In the genomic region with DNA sequence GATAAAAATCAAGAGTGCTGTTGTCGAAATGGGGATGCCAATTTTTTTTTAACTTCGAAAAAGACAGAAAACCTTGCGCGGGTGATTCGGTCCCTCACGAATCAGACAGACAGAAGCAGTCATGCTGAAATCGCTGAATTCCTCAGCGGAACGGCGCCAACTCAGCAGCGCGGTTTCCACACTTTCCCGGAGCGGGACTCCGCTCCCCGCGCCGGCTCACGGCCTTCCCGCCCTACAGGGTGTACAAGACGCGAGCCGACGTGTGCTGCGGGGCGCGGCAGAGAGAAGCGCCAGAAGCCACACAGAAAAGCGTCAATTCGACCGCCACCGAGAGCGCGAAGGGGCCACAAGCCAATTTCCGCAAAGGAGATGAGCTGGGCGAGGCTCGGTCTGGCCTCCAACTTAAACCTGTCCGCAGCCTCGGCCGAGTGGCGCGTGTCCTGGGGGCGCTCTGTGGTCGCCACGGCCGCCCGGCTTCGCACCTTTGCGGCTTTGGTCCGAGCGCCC, we compare ENCODE assay signal across 8 cellular contexts. TPM values are rescaled to one million over a fixed set of nuclear protein-coding genes. Genes with fewer than 3 reads are reported as not detected.
A peak's percentile ranks its signal among the peaks of the same experiment; 100 is the strongest.
DNase-seq lines count a peak whose midpoint lies in the region; ATAC-seq and FAIRE-seq lines count a peak whose summit lies in the region.

No MANE protein-coding gene starts in this region.

- no peaks in the 10 kb centered on the region for H3K9me3 Mint-ChIP-seq in activated CD4-positive, alpha-beta T cell treated with anti-CD3 and anti-CD28 coated beads for 36 hours (ENCODE audit: low read depth)
- no peaks in the 10 kb centered on the region for H3K9me3 Mint-ChIP-seq in activated naive CD4-positive, alpha-beta T cell treated with anti-CD3 and anti-CD28 coated beads, Interleukin-2, amount 10 ng/mL, durations not matched to agents 7 days and 5 days
- H3K9me3 Mint-ChIP-seq in stimulated activated naive CD8-positive, alpha-beta T cell treated with anti-CD3 and anti-CD28 coated beads, Interleukin-15, Interleukin-2, amounts not matched to agents 100 ng/mL and 50 ng/mL, for 24 hours: no peaks in the 10 kb centered on the region

- no peak for FAIRE-seq in HTR-8/SVneo (lab: Jason Lieb, UNC)

- H3K27me3 Mint-ChIP-seq in activated CD4-positive, alpha-beta T cell treated with anti-CD3 and anti-CD28 coated beads for 36 hours: peaks cover 15% of the 10 kb centered on the region
- peaks cover 29% of the 10 kb centered on the region for H3K27me3 Mint-ChIP-seq in activated naive CD4-positive, alpha-beta T cell treated with anti-CD3 and anti-CD28 coated beads, Interleukin-2, amount 10 ng/mL, durations not matched to agents 7 days and 5 days
- H3K27me3 Mint-ChIP-seq in stimulated activated naive CD8-positive, alpha-beta T cell treated with anti-CD3 and anti-CD28 coated beads, Interleukin-15, Interleukin-2, amounts not matched to agents 100 ng/mL and 50 ng/mL, for 24 hours: peaks cover 27% of the 10 kb centered on the region

- H3K4me1 Mint-ChIP-seq in activated CD4-positive, alpha-beta T cell treated with anti-CD3 and anti-CD28 coated beads for 36 hours: peaks cover 6% of the 10 kb centered on the region
- peaks cover 10% of the 10 kb centered on the region for H3K4me1 Mint-ChIP-seq in activated naive CD4-positive, alpha-beta T cell treated with anti-CD3 and anti-CD28 coated beads, Interleukin-2, amount 10 ng/mL, durations not matched to agents 7 days and 5 days
- peaks cover 14% of the 10 kb centered on the region for H3K4me1 Mint-ChIP-seq in stimulated activated naive CD8-positive, alpha-beta T cell treated with anti-CD3 and anti-CD28 coated beads, Interleukin-15, Interleukin-2, amounts not matched to agents 100 ng/mL and 50 ng/mL, for 24 hours (ENCODE audit: low read depth)

- DNase-seq in activated CD4-positive, alpha-beta T cell treated with anti-CD3 and anti-CD28 coated beads for 36 hours: peak; percentile 35
- DNase-seq in activated CD4-positive, alpha-beta T cell treated with anti-CD3 and anti-CD28 coated beads for 1 hour: no peak
- peak; percentile 39 for DNase-seq in activated naive CD4-positive, alpha-beta T cell treated with anti-CD3 and anti-CD28 coated beads, Interleukin-2, amount 10 ng/mL, durations not matched to agents 7 days and 5 days
- DNase-seq in kidney tubule cell (ENCODE audit: low spot score): peak; percentile 36
- no peak for DNase-seq in HTR-8/SVneo (ENCODE audit: insufficient read length, low spot score)
- no peak for DNase-seq in midbrain (lab: John Stamatoyannopoulos, UW)

- H3K27ac Mint-ChIP-seq in activated CD4-positive, alpha-beta T cell treated with anti-CD3 and anti-CD28 coated beads for 36 hours: peak overlapping the region; percentile 31
- H3K27ac Mint-ChIP-seq in activated naive CD4-positive, alpha-beta T cell treated with anti-CD3 and anti-CD28 coated beads, Interleukin-2, amount 10 ng/mL, durations not matched to agents 7 days and 5 days: peak overlapping the region; percentile 86
- H3K27ac Mint-ChIP-seq in stimulated activated naive CD8-positive, alpha-beta T cell treated with anti-CD3 and anti-CD28 coated beads, Interleukin-15, Interleukin-2, amounts not matched to agents 100 ng/mL and 50 ng/mL, for 24 hours: no peak overlapping the region

- peak overlapping the region; percentile 70 for H3K4me3 Mint-ChIP-seq in activated CD4-positive, alpha-beta T cell treated with anti-CD3 and anti-CD28 coated beads for 36 hours
- H3K4me3 Mint-ChIP-seq in activated naive CD4-positive, alpha-beta T cell treated with anti-CD3 and anti-CD28 coated beads, Interleukin-2, amount 10 ng/mL, durations not matched to agents 7 days and 5 days: peak overlapping the region; percentile 85
- peak overlapping the region; percentile 71 for H3K4me3 Mint-ChIP-seq in stimulated activated naive CD8-positive, alpha-beta T cell treated with anti-CD3 and anti-CD28 coated beads, Interleukin-15, Interleukin-2, amounts not matched to agents 100 ng/mL and 50 ng/mL, for 24 hours

- no peaks in the 10 kb centered on the region for H3K36me3 Mint-ChIP-seq in activated CD4-positive, alpha-beta T cell treated with anti-CD3 and anti-CD28 coated beads for 36 hours (ENCODE audit: low read depth)
- peaks cover 1% of the 10 kb centered on the region for H3K36me3 Mint-ChIP-seq in activated naive CD4-positive, alpha-beta T cell treated with anti-CD3 and anti-CD28 coated beads, Interleukin-2, amount 10 ng/mL, durations not matched to agents 7 days and 5 days
- H3K36me3 Mint-ChIP-seq in stimulated activated naive CD8-positive, alpha-beta T cell treated with anti-CD3 and anti-CD28 coated beads, Interleukin-15, Interleukin-2, amounts not matched to agents 100 ng/mL and 50 ng/mL, for 24 hours (ENCODE audit: low read depth): no peaks in the 10 kb centered on the region

- peak; percentile 11 for ATAC-seq in activated CD4-positive, alpha-beta T cell treated with anti-CD3 and anti-CD28 coated beads for 36 hours
- peak; percentile 6 for ATAC-seq in HG03432 (IDR thresholded peaks at IDR 0.05; ENCODE audit: unreplicated experiment)

- POLR2A ChIA-PET in activated CD4-positive, alpha-beta T cell treated with anti-CD3 and anti-CD28 coated beads for 36 hours (lab: Charles Lee): no interaction called here

- CTCF ChIA-PET in activated CD4-positive, alpha-beta T cell treated with anti-CD3 and anti-CD28 coated beads for 36 hours (lab: Charles Lee): no interaction called here
- CTCF ChIA-PET in activated naive CD4-positive, alpha-beta T cell treated with anti-CD3 and anti-CD28 coated beads, Interleukin-2, amount 10 ng/mL, durations not matched to agents 7 days and 5 days (lab: Charles Lee): no interaction called here

- intact Hi-C loops in activated CD4-positive, alpha-beta T cell treated with anti-CD3 and anti-CD28 coated beads for 36 hours (cut with DNase I, micrococcal nuclease): loop anchor here in 1 of 2 experiments (10.0 kb wide), 2 partner anchors 309 to 351 kb away; a partner anchor contains a TSS

RNA-seq across cellular contexts. Expression of a gene that starts 1.3 kb away (rescaled TPM):
- total RNA-seq in activated CD4-positive, alpha-beta T cell treated with anti-CD3 and anti-CD28 coated beads for 36 hours: under 1 TPM; 0.33 to 0.37 TPM

Comparison
In these comparisons a context has a peak if more than half of its experiments do, and no peak if none do; other contexts are left out.
1. DNase-seq: peak in activated CD4-positive, alpha-beta T cell treated with anti-CD3 and anti-CD28 coated beads for 36 hours (single experiment), activated naive CD4-positive, alpha-beta T cell treated with anti-CD3 and anti-CD28 coated beads, Interleukin-2, amount 10 ng/mL, durations not matched to agents 7 days and 5 days (single experiment) and kidney tubule cell (single experiment); none in activated CD4-positive, alpha-beta T cell treated with anti-CD3 and anti-CD28 coated beads for 1 hour (single experiment), HTR-8/SVneo (single experiment) and midbrain (single experiment).
2. Peak in every context shown above with its lines, with median percentiles within 50 percentile points of each other: H3K4me3 Mint-ChIP-seq.